In genomic region chr3:177419904-177420601, GRCh38 we compare ENCODE assay signal across 12 cellular contexts.
DNase-seq lines count a peak whose midpoint lies in the region; ATAC-seq and TF ChIP-seq lines count a peak whose summit lies in the region.
"Had no signal": no experiment of that assay in that cellular context is flagged by ENCODE, and none has a peak within 500 bp of the region (broad histone marks: within the 10 kb centered on the region; RNA-seq: fewer than 3 reads in every experiment).

No MANE protein-coding gene starts in this region.

- H3K9me3 ChIP-seq in IMR-90 (ENCODE audit: control insufficient read depth, insufficient read depth, low read length) (no peaks in the 10 kb centered on the region), BE2C (no peaks in the 10 kb centered on the region)

- in situ Hi-C loops in IMR-90 (cut with MboI; ENCODE audit: low sequenced_read_pairs): no loop called here

- H3K79me1 ChIP-seq in IMR-90 (ENCODE audit: low read depth in 1 of 2, low read length in 2 of 2): no peaks in the 10 kb centered on the region
- H3K79me1 ChIP-seq in mesendoderm (ENCODE audit: low read length): no peaks in the 10 kb centered on the region

- peak overlapping the region; percentile 62; the same call in 1 of the 2 replicates for H2BK120ac ChIP-seq in IMR-90 (ENCODE audit: low read depth, low read length)
- H2BK120ac ChIP-seq in mesendoderm (ENCODE audit: low read depth, low read length): no peak overlapping the region

- intact Hi-C loops in IMR-90 (cut with micrococcal nuclease): no loop called here

- TF ChIP-seq RAD21 in IMR-90 (IDR thresholded peaks at IDR 0.05; ENCODE audit: low read length): no peak

- H3K56ac ChIP-seq in IMR-90 (ENCODE audit: extremely low read depth, insufficient read depth, low read length) (no peak overlapping the region), mesendoderm (ENCODE audit: low read length) (peak overlapping the region; percentile 30)

- H3K36me3 ChIP-seq in IMR-90 (ENCODE audit: control insufficient read depth, insufficient read depth, low read length): no peaks in the 10 kb centered on the region
- H3K36me3 ChIP-seq in mesendoderm (ENCODE audit: control insufficient read depth, insufficient read depth, low read length): no peaks in the 10 kb centered on the region
- no peaks in the 10 kb centered on the region for H3K36me3 ChIP-seq in BE2C

- peak overlapping the region in 2 of 10 donors; percentile 14 to 79 for H3K27ac Mint-ChIP-seq in naive thymus-derived CD8-positive, alpha-beta T cell

- ATAC-seq in GM18870 (IDR thresholded peaks at IDR 0.05; ENCODE audit: unreplicated experiment): peak; percentile 41
- peak; percentile 14; the same call in 1 of the 2 replicates for ATAC-seq in IMR-90 (ENCODE audit: low read depth)
- no peak for ATAC-seq in HG03108 (IDR thresholded peaks at IDR 0.05; ENCODE audit: unreplicated experiment)
- ATAC-seq in GM19455 (IDR thresholded peaks at IDR 0.05; ENCODE audit: unreplicated experiment): no peak
- ATAC-seq in naive thymus-derived CD8-positive, alpha-beta T cell: no peak

- TF ChIP-seq CTCF in IMR-90 (conservative IDR thresholded peaks at IDR 0.05; ENCODE audit: low read depth, low read length): no peak
- TF ChIP-seq CTCF in BE2C (IDR thresholded peaks at IDR 0.05; ENCODE audit: low read depth, low read length): no peak

- dilution Hi-C loops in IMR-90 (cut with HindIII; ENCODE audit: low sequenced_read_pairs, unreplicated experiment): no loop called here

- H2BK15ac ChIP-seq in IMR-90 (ENCODE audit: low read depth, low read length) (no peak overlapping the region; the same call in 2 of the 3 replicates), mesendoderm (replicated peaks; ENCODE audit: low read depth) (no peak overlapping the region)

- H3K79me2 ChIP-seq in mesendoderm (ENCODE audit: control insufficient read depth, insufficient read depth, low read length): no peaks in the 10 kb centered on the region

- peak overlapping the region; percentile 47; the same call in 1 of the 2 replicates for H2AK5ac ChIP-seq in IMR-90 (ENCODE audit: low read depth, low read length)
- no peak overlapping the region for H2AK5ac ChIP-seq in mesendoderm (ENCODE audit: low read length)

- no peaks in the 10 kb centered on the region for H3K36me3 Mint-ChIP-seq in naive thymus-derived CD8-positive, alpha-beta T cell

- H3K4me1 ChIP-seq in IMR-90 (ENCODE audit: control insufficient read depth, insufficient read depth, low read length): peaks cover 3% of the 10 kb centered on the region
- no peaks in the 10 kb centered on the region for H3K4me1 ChIP-seq in mesendoderm (ENCODE audit: control insufficient read depth, low read depth, low read length)
- H3K4me1 ChIP-seq in BE2C: peaks cover 11% of the 10 kb centered on the region

- H4K91ac ChIP-seq in IMR-90 (ENCODE audit: insufficient read depth, low read depth, low read length): no peak overlapping the region

- peaks cover 3 to 12% (median 8%) of the 10 kb centered on the region in 4 donors for H3K4me1 Mint-ChIP-seq in naive thymus-derived CD8-positive, alpha-beta T cell

- 40% methylated on average over 1 of the region's 7 CpGs; no CpG with 5 or more reads in 1 of the 2 experiments for WGBS in IMR-90 (ENCODE audit: extremely low coverage in 2 of 2, insufficient read length in 1 of 2), 2 experiments
- WGBS in mesendoderm (ENCODE audit: extremely low coverage, insufficient coverage, low lambda C conversion rate): no CpG with 5 or more reads among the region's 7 CpGs

- no peak for TF ChIP-seq POLR2A in IMR-90 (IDR thresholded peaks at IDR 0.05; ENCODE audit: low read depth, low read length)

- H3K9me3 Mint-ChIP-seq in naive thymus-derived CD8-positive, alpha-beta T cell: no peaks in the 10 kb centered on the region

- H3K27ac ChIP-seq in IMR-90 (ENCODE audit: insufficient read depth, low read length) (peak overlapping the region; percentile 17; the same call in 1 of the 2 replicates), mesendoderm (ENCODE audit: low read depth, low read length) (no peak overlapping the region)

- H3K4ac ChIP-seq in IMR-90 (ENCODE audit: low read depth, low read length): peak overlapping the region; percentile 23; the same call in 1 of the 2 replicates
- H3K4ac ChIP-seq in mesendoderm (ENCODE audit: low read depth, low read length): no peak overlapping the region

- CTCF ChIA-PET in IMR-90 (lab: Yijun Ruan, JAX): interaction anchor here (1.5 kb wide), 1 partner anchor 12 kb away, joined by 4 read pairs; no protein-coding TSS in a partner anchor

- H4K8ac ChIP-seq in IMR-90 (ENCODE audit: low read depth in 2 of 2, low read length in 2 of 2) (no peak overlapping the region), mesendoderm (ENCODE audit: low read depth, low read length) (no peak overlapping the region)

- H3K4me3 ChIP-seq in IMR-90 (ENCODE audit: insufficient read depth, low read depth, low read length) (no peak overlapping the region), mesendoderm (ENCODE audit: low read length) (no peak overlapping the region), BE2C (ENCODE audit: low read depth, low read length) (no peak overlapping the region)

- H3K27me3 ChIP-seq in IMR-90 (ENCODE audit: control insufficient read depth, insufficient read depth, low read length): no peaks in the 10 kb centered on the region
- no peaks in the 10 kb centered on the region for H3K27me3 ChIP-seq in mesendoderm (ENCODE audit: insufficient read depth, low read length, poor library complexity)
- no peaks in the 10 kb centered on the region for H3K27me3 ChIP-seq in BE2C

- H3K23ac ChIP-seq in IMR-90 (ENCODE audit: low read depth, low read length): no peak overlapping the region
- H3K23ac ChIP-seq in mesendoderm (ENCODE audit: low read length): no peak overlapping the region

- no peak overlapping the region for H3K4me3 Mint-ChIP-seq in naive thymus-derived CD8-positive, alpha-beta T cell

- no TSS peak for BruUV-seq in IMR-90 (replicated peaks; lab: Mats Ljungman, UMichigan)

- H3K9ac ChIP-seq in IMR-90 (ENCODE audit: low read depth, low read length) (no peak overlapping the region), mesendoderm (ENCODE audit: low read length) (no peak overlapping the region)

- peak overlapping the region; percentile 74; the same call in 1 of the 2 replicates for H3K18ac ChIP-seq in IMR-90 (ENCODE audit: low read depth, low read length)
- H3K18ac ChIP-seq in mesendoderm (ENCODE audit: low read length): no peak overlapping the region

- peak overlapping the region; percentile 51; the same call in 1 of the 2 replicates for H2BK20ac ChIP-seq in IMR-90 (ENCODE audit: low read depth, low read length)

- H4K20me1 ChIP-seq in IMR-90 (ENCODE audit: insufficient read depth, low read length): no peaks in the 10 kb centered on the region

- no peak overlapping the region for H2AK9ac ChIP-seq in IMR-90 (replicated peaks; ENCODE audit: low read depth, low read length, poor library complexity)

- no peak overlapping the region for H2AFZ ChIP-seq in IMR-90 (replicated peaks; ENCODE audit: low read length, poor library complexity)

- H3K27me3 Mint-ChIP-seq in naive thymus-derived CD8-positive, alpha-beta T cell: no peaks in the 10 kb centered on the region

- H4K5ac ChIP-seq in IMR-90 (ENCODE audit: low read depth, low read length) (peak overlapping the region; percentile 77), mesendoderm (ENCODE audit: low read length) (no peak overlapping the region)

- POLR2A ChIA-PET in IMR-90 (lab: Charles Lee; ENCODE audit: unreplicated experiment): no interaction called here
- POLR2A ChIA-PET in naive thymus-derived CD8-positive, alpha-beta T cell (lab: Charles Lee): no interaction called here

- H3K4me2 ChIP-seq in IMR-90 (ENCODE audit: low read depth, low read length) (peak overlapping the region; percentile 49), mesendoderm (ENCODE audit: low read length) (no peak overlapping the region)

- peaks cover 3% of the 10 kb centered on the region; the same call in 1 of the 2 replicates for H3K9me1 ChIP-seq in IMR-90 (ENCODE audit: insufficient read depth, low read length)

- H2BK5ac ChIP-seq in IMR-90 (ENCODE audit: low read depth, low read length, poor library complexity, severe bottlenecking): no peak overlapping the region
- H2BK5ac ChIP-seq in mesendoderm (ENCODE audit: low read length): no peak overlapping the region

- DNase-seq in GM03348 (ENCODE audit: low spot score) (peak; percentile 19), IMR-90 (no peak), mesendoderm (no peak), BE2C (no peak)
- DNase-seq in naive thymus-derived CD8-positive, alpha-beta T cell: no peak
- DNase-seq: dermis blood vessel endothelial cell, glutamatergic neuron, midbrain, NCI-H2107 had no signal

- H3K14ac ChIP-seq in IMR-90 (replicated peaks; ENCODE audit: low read depth, low read length): 0 out of 2 replicates have a peak overlapping the region, but pooled peaks have one; percentile 74

TF ChIP-seq in IMR-90, 13 proteins besides CTCF, POLR2A, EP300 and RAD21:
- TF ChIP-seq MAZ (IDR thresholded peaks at IDR 0.05; ENCODE audit: borderline replicate concordance, low read depth, low read length) (no peak), RFX5 (IDR thresholded peaks at IDR 0.05; ENCODE audit: low read depth, low read length) (no peak), FOS (IDR thresholded peaks at IDR 0.05; ENCODE audit: low read depth, low read length) (no peak), CHD1 (IDR thresholded peaks at IDR 0.05; ENCODE audit: low read depth, low read length) (no peak), MAFK (IDR thresholded peaks at IDR 0.05; ENCODE audit: low read depth, low read length) (no peak), NFE2L2 (IDR thresholded peaks at IDR 0.05; ENCODE audit: low read depth, low read length) (no peak), CEBPB (IDR thresholded peaks at IDR 0.05; ENCODE audit: low read depth, low read length) (no peak)
- TF ChIP-seq, protein P1, sequence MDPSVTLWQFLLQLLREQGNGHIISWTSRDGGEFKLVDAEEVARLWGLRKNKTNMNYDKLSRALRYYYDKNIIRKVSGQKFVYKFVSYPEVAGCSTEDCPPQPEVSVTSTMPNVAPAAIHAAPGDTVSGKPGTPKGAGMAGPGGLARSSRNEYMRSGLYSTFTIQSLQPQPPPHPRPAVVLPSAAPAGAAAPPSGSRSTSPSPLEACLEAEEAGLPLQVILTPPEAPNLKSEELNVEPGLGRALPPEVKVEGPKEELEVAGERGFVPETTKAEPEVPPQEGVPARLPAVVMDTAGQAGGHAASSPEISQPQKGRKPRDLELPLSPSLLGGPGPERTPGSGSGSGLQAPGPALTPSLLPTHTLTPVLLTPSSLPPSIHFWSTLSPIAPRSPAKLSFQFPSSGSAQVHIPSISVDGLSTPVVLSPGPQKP (IDR thresholded peaks at IDR 0.05; ENCODE audit: borderline replicate concordance, low read depth, low read length): no peak
TF ChIP-seq in IMR-90: peak in this region for 0.

Comparison
In these comparisons a context has a peak if more than half of its experiments do, and no peak if none do; other contexts are left out.
1. ATAC-seq: peak in GM18870 (single experiment) and IMR-90 (single experiment); none in HG03108 (single experiment), GM19455 (single experiment) and naive thymus-derived CD8-positive, alpha-beta T cell (0 of 2).